Comparison of ENCODE assay signal across 25 cellular contexts in genomic region chr17:48174833-48175232, GRCh38.
A peak's percentile ranks its signal among the peaks of the same experiment; 100 is the strongest.
DNase-seq lines count a peak whose midpoint lies in the region; ATAC-seq, FAIRE-seq and TF ChIP-seq lines count a peak whose summit lies in the region.
"Had no signal": no experiment of that assay in that cellular context is flagged by ENCODE, and none has a peak within 500 bp of the region (broad histone marks: within the 10 kb centered on the region; RNA-seq: fewer than 3 reads in every experiment).

No MANE protein-coding gene starts in this region.

- no peak overlapping the region for H3K27ac Mint-ChIP-seq in CD4-positive, alpha-beta T cell
- H3K27ac Mint-ChIP-seq: neural progenitor cell; progenitor cell of endocrine pancreas; stimulated activated naive B cell treated with anti-CD40 and anti-IgM and Interleukin-4, amounts not matched to agents 10 μg/mL and 1 μg/mL and 100 μg/mL, for 72 hours had no signal

- TF ChIP-seq CTCF in OCI-LY3 (IDR thresholded peaks at IDR 0.05; ENCODE audit: low read depth, low read length) (no peak), smooth muscle cell (IDR thresholded peaks at IDR 0.05; ENCODE audit: borderline replicate concordance, insufficient read depth, poor library complexity, severe bottlenecking) (no peak)
- TF ChIP-seq CTCF in CD4-positive, alpha-beta T cell (IDR thresholded peaks at IDR 0.05), result no peak

- H2AFZ ChIP-seq in OCI-LY3 (ENCODE audit: low read depth, low read length), result no peak overlapping the region
- peak overlapping the region; percentile 71 for H2AFZ ChIP-seq in smooth muscle cell (ENCODE audit: low read depth)
- H2AFZ ChIP-seq: neural progenitor cell had no signal

- no peak for FAIRE-seq in urothelium cell line (lab: Jason Lieb, UNC)
- FAIRE-seq: endometrium, H1, TTC549 had no signal

- ATAC-seq in CD4-positive, alpha-beta T cell (ENCODE audit: poor library complexity), result no peak
- no peak for ATAC-seq in activated T-cell treated with anti-CD3 and anti-CD28 coated beads, Interleukin-2, amount 50 U/mL, for 4 hours
- ATAC-seq: Right ventricle myocardium inferior, T-cell had no signal

- peak overlapping the region; percentile 19; the same call in 1 of the 2 replicates for H3K9ac ChIP-seq in OCI-LY3 (ENCODE audit: low read length)
- H3K9ac ChIP-seq in smooth muscle cell (ENCODE audit: low read depth), result no peak overlapping the region
- H3K9ac ChIP-seq: neural progenitor cell had no signal

- H3K27me3 ChIP-seq in OCI-LY3 (ENCODE audit: low read depth, low read length) (no peaks in the 10 kb centered on the region), smooth muscle cell (ENCODE audit: low read depth) (peaks cover 20% of the 10 kb centered on the region)
- no peaks in the 10 kb centered on the region for H3K27me3 ChIP-seq in CD4-positive, alpha-beta T cell (ENCODE audit: control insufficient read depth, insufficient read depth, low read length)
- H3K27me3 ChIP-seq: brain microvascular endothelial cell, colonic mucosa, MG63 had no signal

- no peaks in the 10 kb centered on the region for H3K27me3 Mint-ChIP-seq in CD4-positive, alpha-beta T cell
- no peaks in the 10 kb centered on the region for H3K27me3 Mint-ChIP-seq in activated T-cell treated with anti-CD3 and anti-CD28 coated beads, Interleukin-2, amount 50 U/mL, for 4 hours (ENCODE audit: low read depth)
- H3K27me3 Mint-ChIP-seq: CD4-positive, CD25-positive, alpha-beta regulatory T cell; stimulated activated naive B cell treated with anti-CD40 and anti-IgM and Interleukin-4, amounts not matched to agents 10 μg/mL and 1 μg/mL and 100 μg/mL, for 72 hours; T-cell had no signal

- H3K4me1 Mint-ChIP-seq in CD4-positive, alpha-beta T cell (ENCODE audit: low read depth), result peaks cover 34% of the 10 kb centered on the region
- H3K4me1 Mint-ChIP-seq in activated T-cell treated with anti-CD3 and anti-CD28 coated beads, Interleukin-2, amount 50 U/mL, for 4 hours (ENCODE audit: low read depth), result peaks cover 22% of the 10 kb centered on the region

- H3K79me2 ChIP-seq in OCI-LY3 (ENCODE audit: low read length), result no peaks in the 10 kb centered on the region
- no peaks in the 10 kb centered on the region for H3K79me2 ChIP-seq in smooth muscle cell (ENCODE audit: low read depth)

- no peaks in the 10 kb centered on the region for H3K9me3 Mint-ChIP-seq in CD4-positive, alpha-beta T cell
- no peaks in the 10 kb centered on the region for H3K9me3 Mint-ChIP-seq in activated T-cell treated with anti-CD3 and anti-CD28 coated beads, Interleukin-2, amount 50 U/mL, for 4 hours
- H3K9me3 Mint-ChIP-seq: mesothelial cell of epicardium; neural progenitor cell; stimulated activated naive B cell treated with anti-CD40 and anti-IgM and Interleukin-4, amounts not matched to agents 10 μg/mL and 1 μg/mL and 100 μg/mL, for 72 hours; T-cell had no signal

- H3K4me1 ChIP-seq in OCI-LY3 (ENCODE audit: low read length), result peaks cover 44% of the 10 kb centered on the region
- H3K4me1 ChIP-seq in smooth muscle cell (ENCODE audit: low read depth), result no peaks in the 10 kb centered on the region
- H3K4me1 ChIP-seq: colonic mucosa had no signal

- H3K4me3 ChIP-seq in OCI-LY3 (ENCODE audit: low read length) (peak overlapping the region; percentile 47), smooth muscle cell (no peak overlapping the region)
- H3K4me3 ChIP-seq: colonic mucosa, MG63, neural progenitor cell, thoracic aorta had no signal

- no peaks in the 10 kb centered on the region for H3F3A ChIP-seq in smooth muscle cell (ENCODE audit: low read depth)

- no peaks in the 10 kb centered on the region for H3K9me3 ChIP-seq in OCI-LY3 (ENCODE audit: insufficient read depth, low read length)
- H3K9me3 ChIP-seq in smooth muscle cell (replicated peaks; ENCODE audit: low read depth), result no peaks in the 10 kb centered on the region
- no peaks in the 10 kb centered on the region for H3K9me3 ChIP-seq in CD4-positive, alpha-beta T cell (ENCODE audit: control insufficient read depth, low read length)
- H3K9me3 ChIP-seq: colonic mucosa, MG63, thoracic aorta had no signal

- H3K36me3 Mint-ChIP-seq in CD4-positive, alpha-beta T cell (ENCODE audit: low read depth), result peaks cover 82% of the 10 kb centered on the region
- peaks cover 26% of the 10 kb centered on the region for H3K36me3 Mint-ChIP-seq in activated T-cell treated with anti-CD3 and anti-CD28 coated beads, Interleukin-2, amount 50 U/mL, for 4 hours (ENCODE audit: insufficient read depth)
- H3K36me3 Mint-ChIP-seq: mesothelial cell of epicardium, neural progenitor cell had no signal

- no peak overlapping the region; the same call in 1 of the 2 replicates for H3K27ac ChIP-seq in OCI-LY3 (ENCODE audit: low read length)
- H3K27ac ChIP-seq in smooth muscle cell (ENCODE audit: low read depth), result no peak overlapping the region
- H3K27ac ChIP-seq in CD4-positive, alpha-beta T cell (ENCODE audit: low read depth, low read length), result no peak overlapping the region
- H3K27ac ChIP-seq: brain microvascular endothelial cell, colonic mucosa, neural progenitor cell, thoracic aorta had no signal

- CTCF ChIA-PET in CD4-positive, alpha-beta T cell (lab: Charles Lee), result no interaction called here

- peak; percentile 29 for DNase-seq in NCI-H748 (lab: John Stamatoyannopoulos, UW; ENCODE audit: unreplicated experiment)
- no peak for DNase-seq in NCI-H748 treated with DMSO at 0.1 percent for 48 hours (lab: John Stamatoyannopoulos, UW)
- DNase-seq in NCI-H1105 (lab: John Stamatoyannopoulos, UW), result peak; percentile 66
- DNase-seq in smooth muscle cell (lab: John Stamatoyannopoulos, UW; ENCODE audit: unreplicated experiment), result no peak
- no peak for DNase-seq in CD4-positive, alpha-beta T cell
- no peak for DNase-seq in activated T-cell treated with anti-CD3 and anti-CD28 coated beads, Interleukin-2, amount 50 U/mL, for 4 hours
- no peak for DNase-seq in urothelium cell line (ENCODE audit: low spot score)
- DNase-seq: activated CD4-positive, alpha-beta T cell treated with anti-CD3 and anti-CD28 coated beads for 48 hours; activated effector memory CD4-positive, alpha-beta T cell treated with anti-CD3 and anti-CD28 coated beads, Interleukin-2, amount 50 U/mL, for 16 hours; brain microvascular endothelial cell; CD4-positive, CD25-positive, alpha-beta regulatory T cell; colonic mucosa; head of caudate nucleus; MG63; stimulated activated naive B cell treated with anti-CD40 and anti-IgM and Interleukin-4, amounts not matched to agents 10 μg/mL and 1 μg/mL and 100 μg/mL, for 72 hours; T-cell had no signal

- no peaks in the 10 kb centered on the region for H3K36me3 ChIP-seq in OCI-LY3 (replicated peaks; ENCODE audit: low read depth, low read length)
- H3K36me3 ChIP-seq in smooth muscle cell (ENCODE audit: low read depth), result no peaks in the 10 kb centered on the region
- H3K36me3 ChIP-seq: brain microvascular endothelial cell, colonic mucosa, MG63, neural progenitor cell, thoracic aorta had no signal

- POLR2A ChIA-PET in CD4-positive, alpha-beta T cell (lab: Charles Lee), result no interaction called here

- WGBS in smooth muscle cell (ENCODE audit: low lambda C conversion rate), result 69% methylated on average over 1 of the region's 1 CpG

- H4K20me1 ChIP-seq in OCI-LY3 (ENCODE audit: insufficient read depth, low read length) (no peaks in the 10 kb centered on the region), smooth muscle cell (ENCODE audit: low read depth) (no peaks in the 10 kb centered on the region)

- H3K4me2 ChIP-seq in OCI-LY3 (ENCODE audit: low read length) (peak overlapping the region; percentile 82), smooth muscle cell (no peak overlapping the region)
- H3K4me2 ChIP-seq: neural progenitor cell had no signal

- intact Hi-C loops in CD4-positive, alpha-beta T cell (cut with DNase I, micrococcal nuclease), result no loop called here

- no peak overlapping the region for H3K4me3 Mint-ChIP-seq in CD4-positive, alpha-beta T cell
- H3K4me3 Mint-ChIP-seq in activated T-cell treated with anti-CD3 and anti-CD28 coated beads, Interleukin-2, amount 50 U/mL, for 4 hours, result no peak overlapping the region
- H3K4me3 Mint-ChIP-seq: CD4-positive, CD25-positive, alpha-beta regulatory T cell; mesothelial cell of epicardium; neural progenitor cell; stimulated activated naive B cell treated with anti-CD40 and anti-IgM and Interleukin-4, amounts not matched to agents 10 μg/mL and 1 μg/mL and 100 μg/mL, for 72 hours; T-cell had no signal

Comparison
In these comparisons a context has a peak if more than half of its experiments do, and no peak if none do; other contexts are left out.
1. DNase-seq: peak in NCI-H748 (single experiment) and NCI-H1105 (single experiment); none in NCI-H748 treated with DMSO at 0.1 percent for 48 hours (single experiment), smooth muscle cell (single experiment), CD4-positive, alpha-beta T cell (0 of 10), activated T-cell treated with anti-CD3 and anti-CD28 coated beads, Interleukin-2, amount 50 U/mL, for 4 hours (single experiment) and urothelium cell line (single experiment).